8 cellular contexts compared by ENCODE assay signal in the genomic region with DNA sequence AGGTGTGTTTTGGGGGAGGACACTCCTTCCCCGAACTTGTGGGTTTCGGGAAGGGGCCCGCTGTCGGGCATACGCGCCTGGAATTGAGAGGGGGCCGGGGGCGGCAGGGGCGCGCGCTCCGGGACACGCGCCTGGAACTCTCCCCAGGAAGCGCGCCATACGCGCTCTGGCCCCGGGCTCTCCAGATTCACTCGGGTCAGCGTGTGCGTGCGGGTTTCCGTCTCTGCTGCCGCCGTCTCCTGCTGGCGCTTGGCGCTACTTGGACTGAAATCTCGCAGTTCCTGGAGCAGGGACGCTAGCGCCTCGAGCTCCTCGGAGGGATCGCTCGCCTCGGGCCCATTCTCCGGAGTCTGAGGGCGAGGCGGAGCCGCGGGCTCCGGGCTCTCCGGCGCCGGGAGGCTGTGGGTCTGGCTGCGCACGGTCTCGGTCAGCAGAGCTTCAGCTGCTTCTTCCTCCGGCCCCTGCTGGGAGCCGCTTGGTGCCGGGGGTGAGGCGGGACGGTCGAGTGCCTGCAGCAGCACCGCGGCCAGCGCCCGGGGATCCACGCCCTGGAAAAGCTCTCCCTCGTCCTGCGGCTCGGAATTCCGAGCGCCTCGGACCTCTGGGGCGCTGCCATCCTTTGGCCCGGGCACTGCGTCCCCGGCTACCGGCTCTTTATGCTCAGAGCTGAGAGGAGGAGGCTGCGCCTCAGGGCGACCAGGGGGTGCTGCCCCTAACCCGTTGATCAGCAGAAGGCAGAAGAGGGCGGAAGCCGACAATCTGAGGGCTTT. TPM values are rescaled to one million over a fixed set of nuclear protein-coding genes. Genes with fewer than 3 reads are reported as not detected.
A peak's percentile ranks its signal among the peaks of the same experiment; 100 is the strongest.
DNase-seq lines count a peak whose midpoint lies in the region; ATAC-seq and TF ChIP-seq lines count a peak whose summit lies in the region.

No MANE protein-coding gene starts in this region.

- 0 to 2% methylated on average over 2 to 9 of the region's 75 CpGs for WGBS in esophagus squamous epithelium, 2 donors

- in situ Hi-C loops in KBM-7 (cut with MboI; ENCODE audit: low pct_unique_long_range_greater_than_20kb, low sequenced_read_pairs): no loop called here

- no peak for ATAC-seq in HG02759 (IDR thresholded peaks at IDR 0.05; ENCODE audit: unreplicated experiment)

- H3K27me3 Mint-ChIP-seq in osteocyte (ENCODE audit: unreplicated experiment): peaks cover 43% of the 10 kb centered on the region

- no peak overlapping the region for H3K27ac ChIP-seq in esophagus squamous epithelium

- TF ChIP-seq CTCF in esophagus squamous epithelium (IDR thresholded peaks at IDR 0.05): no peak
- TF ChIP-seq CTCF in osteocyte (IDR thresholded peaks at IDR 0.05): no peak

- intact Hi-C loops in esophagus squamous epithelium (cut with DNase I): no loop called here

- DNase-seq in NCI-H2227 (lab: John Stamatoyannopoulos, UW; ENCODE audit: unreplicated experiment): peak; percentile 62
- DNase-seq in NCI-H2227 treated with DMSO at 0.1 percent for 48 hours (lab: John Stamatoyannopoulos, UW): no peak
- DNase-seq in RPMI7951 (ENCODE audit: low read depth): peak; percentile 64
- no peak for DNase-seq in esophagus squamous epithelium (lab: John Stamatoyannopoulos, UW)
- DNase-seq in osteocyte (ENCODE audit: extremely low spot score, unreplicated experiment): peak; percentile 89
- DNase-seq in KBM-7: no peak
- DNase-seq in UCSD-AML1 (lab: John Stamatoyannopoulos, UW; ENCODE audit: unreplicated experiment): no peak

- H3K9me3 ChIP-seq in esophagus squamous epithelium: no peaks in the 10 kb centered on the region

- H3K4me1 Mint-ChIP-seq in osteocyte (ENCODE audit: unreplicated experiment): peaks cover 36% of the 10 kb centered on the region

- no peak for TF ChIP-seq POLR2A in esophagus squamous epithelium (IDR thresholded peaks at IDR 0.05)

- H3K27ac Mint-ChIP-seq in osteocyte (ENCODE audit: unreplicated experiment): no peak overlapping the region

- H3K4me3 ChIP-seq in esophagus squamous epithelium: peak overlapping the region in 3 of 4 donors; percentile 34 to 60 (median 43)

- H3K4me1 ChIP-seq in esophagus squamous epithelium: peaks cover 33 to 48% (median 36%) of the 10 kb centered on the region in 3 donors

- no peaks in the 10 kb centered on the region for H3K9me3 Mint-ChIP-seq in osteocyte (ENCODE audit: unreplicated experiment)

- H3K4me3 Mint-ChIP-seq in osteocyte (ENCODE audit: unreplicated experiment): peak overlapping the region; percentile 53

- peaks cover 7% of the 10 kb centered on the region for H3K36me3 Mint-ChIP-seq in osteocyte (ENCODE audit: unreplicated experiment)

- H3K36me3 ChIP-seq in esophagus squamous epithelium: peaks cover 1 to 28% (median 7%) of the 10 kb centered on the region in 3 donors

- peaks cover 5 to 91% (median 44%) of the 10 kb centered on the region in 4 donors for H3K27me3 ChIP-seq in esophagus squamous epithelium

RNA-seq across cellular contexts. Expression of gene VGF, which starts 1.1 kb away (rescaled TPM):
- 0.12 and 0.59 TPM in 2 replicates for total RNA-seq in RPMI7951 (2014; rRNA removed; shearing (Covaris generic))
- total RNA-seq in esophagus squamous epithelium (not detected), osteocyte (0.16 and 0.24 TPM in 2 replicates)

RNA-seq across cellular contexts. Expression of gene AP1S1, which starts 10.0 kb away (rescaled TPM):
- 135 and 162 TPM in 2 replicates for total RNA-seq in RPMI7951 (2014; rRNA removed; shearing (Covaris generic))
- 100 to 1,000 TPM in 1 of 4 donors, 10 to 100 TPM in 3; 42.7 to 144 (median 64.3) TPM for total RNA-seq in esophagus squamous epithelium
- 52.9 and 57.9 TPM in 2 replicates for total RNA-seq in osteocyte

RNA-seq across cellular contexts. Expression of gene NAT16, which starts 15.8 kb away (rescaled TPM):
- not detected in 2 replicates for total RNA-seq in RPMI7951 (2014; rRNA removed; shearing (Covaris generic))
- total RNA-seq in esophagus squamous epithelium: not detected
- 0.16 TPM in 1 of 2 replicates, not detected in the other for total RNA-seq in osteocyte

RNA-seq across cellular contexts. Expression of gene MOGAT3, which starts 36.6 kb away (rescaled TPM):
- total RNA-seq in RPMI7951 (2014; rRNA removed; shearing (Covaris generic)): not detected in 2 replicates
- not detected for total RNA-seq in esophagus squamous epithelium
- not detected in 2 replicates for total RNA-seq in osteocyte

RNA-seq across cellular contexts. Expression of gene SERPINE1, which starts 37.4 kb away (rescaled TPM):
- 221 and 238 TPM in 2 replicates for total RNA-seq in RPMI7951 (2014; rRNA removed; shearing (Covaris generic))
- total RNA-seq in esophagus squamous epithelium (1 to 10 TPM; 1.1 to 4.8 (median 3.1) TPM), osteocyte (266 and 328 TPM in 2 replicates)

Comparison
In these comparisons a context has a peak if more than half of its experiments do, and no peak if none do; other contexts are left out.
1. DNase-seq: peak in NCI-H2227 (single experiment), RPMI7951 (single experiment) and osteocyte (single experiment); none in NCI-H2227 treated with DMSO at 0.1 percent for 48 hours (single experiment), esophagus squamous epithelium (single experiment), KBM-7 (single experiment) and UCSD-AML1 (single experiment).